10 cellular contexts compared by ENCODE assay signal in the genomic region with DNA sequence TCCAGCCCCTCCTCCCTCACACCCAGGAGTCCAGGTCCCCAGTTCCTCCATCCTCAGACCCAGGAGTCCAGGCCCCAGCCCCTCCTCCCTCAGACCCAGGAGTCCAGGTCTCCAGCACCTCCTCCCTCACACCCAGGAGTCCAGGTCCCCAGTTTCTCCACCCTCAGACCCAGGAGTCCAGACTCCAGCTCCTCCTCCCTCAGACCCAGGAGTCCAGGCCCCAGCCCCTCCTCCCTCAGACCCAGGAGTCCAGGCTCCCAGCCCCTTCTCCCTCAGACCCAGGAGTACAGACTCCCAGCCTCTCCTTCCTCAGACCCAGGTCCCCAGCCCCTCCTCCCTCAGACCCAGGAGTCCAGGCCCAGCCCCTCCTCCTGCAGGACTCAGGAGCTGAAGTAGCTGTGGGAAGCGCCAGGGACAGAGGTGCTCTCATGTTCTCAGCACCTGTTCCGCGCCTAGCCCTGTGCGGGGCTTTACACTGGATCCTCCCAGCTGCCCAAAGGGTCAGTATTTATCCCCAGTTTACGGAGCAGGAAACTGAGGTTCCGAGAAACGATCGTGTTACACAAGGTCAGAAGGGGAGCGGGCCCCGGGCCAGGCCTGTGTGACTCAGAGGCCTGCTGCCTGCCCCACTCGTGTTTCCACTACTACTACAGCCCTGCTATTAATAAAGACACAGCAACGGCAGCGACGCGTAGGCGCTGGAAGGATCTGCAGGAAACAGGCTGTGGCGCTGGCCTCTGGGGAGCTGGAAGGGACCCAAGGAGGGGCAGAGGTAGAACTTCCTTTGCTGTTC. TPM values are rescaled to one million over a fixed set of nuclear protein-coding genes. Genes with fewer than 3 reads are reported as not detected.
DNase-seq lines count a peak whose midpoint lies in the region; ATAC-seq and TF ChIP-seq lines count a peak whose summit lies in the region.
"Had no signal": no experiment of that assay in that cellular context is flagged by ENCODE, and none has a peak within 500 bp of the region (broad histone marks: within the 10 kb centered on the region; RNA-seq: fewer than 3 reads in every experiment).

No MANE protein-coding gene starts in this region.

- no peak overlapping the region for H2AFZ ChIP-seq in ACC112 (ENCODE audit: low read length, unreplicated experiment)

- H3K27ac ChIP-seq in ACC112 (ENCODE audit: low read depth, low read length) = peak overlapping the region; percentile 70

- no peaks in the 10 kb centered on the region for H3K79me2 ChIP-seq in ACC112 (ENCODE audit: control insufficient read depth, insufficient read depth, low read length, unreplicated experiment)

- TF ChIP-seq CTCF in mucosa of descending colon (IDR thresholded peaks at IDR 0.05) = no peak

- ATAC-seq in mucosa of descending colon = peak; percentile 16
- no peak for ATAC-seq in activated CD4-positive, CD25-positive, alpha-beta regulatory T cell treated with anti-CD3 and anti-CD28 coated beads, Interleukin-2, amount 50 U/mL, for 24 hours
- ATAC-seq: T-helper 17 cell had no signal

- no peaks in the 10 kb centered on the region for H3K36me3 ChIP-seq in ACC112 (ENCODE audit: insufficient read depth, low read length)
- no peaks in the 10 kb centered on the region for H3K36me3 ChIP-seq in mucosa of descending colon (ENCODE audit: low read depth)

- no peaks in the 10 kb centered on the region for H3K9me3 ChIP-seq in mucosa of descending colon

- peak; percentile 81 for DNase-seq in KG1 (lab: John Stamatoyannopoulos, UW)
- peak; percentile 97 to 98 for DNase-seq in dermis microvascular lymphatic vessel endothelial cell (ENCODE audit: low read depth in 2 of 2)
- peak in 2 of 3 donors; percentile 49 to 51 for DNase-seq in mucosa of descending colon
- no peak for DNase-seq in NCI-H146 (lab: John Stamatoyannopoulos, UW)
- DNase-seq in NCI-H2227 (lab: John Stamatoyannopoulos, UW; ENCODE audit: unreplicated experiment) = no peak
- DNase-seq in activated CD8-positive, alpha-beta memory T cell treated with anti-CD3 and anti-CD28 coated beads, Interleukin-2, amount 50 U/mL, for 4 hours = no peak
- DNase-seq: DMS 273 treated with DMSO at 0.1 percent for 48 hours, T-helper 17 cell had no signal

- H3K4me3 ChIP-seq in ACC112 (ENCODE audit: low read depth, low read length) (no peak overlapping the region), mucosa of descending colon (no peak overlapping the region)

- H3K4me1 ChIP-seq in ACC112 (ENCODE audit: control insufficient read depth, insufficient read depth, low read length, unreplicated experiment) = peaks cover 21% of the 10 kb centered on the region
- peaks cover 2% of the 10 kb centered on the region for H3K4me1 ChIP-seq in mucosa of descending colon (ENCODE audit: low read depth)

- intact Hi-C loops in mucosa of descending colon (cut with DNase I, micrococcal nuclease) = no loop called here

- H3K27me3 ChIP-seq in ACC112 (ENCODE audit: insufficient read depth, low read length) = no peaks in the 10 kb centered on the region

RNA-seq across cellular contexts. Expression of gene SBK3, which starts 1.7 kb away (rescaled TPM):
- total RNA-seq in dermis microvascular lymphatic vessel endothelial cell (0.13 and 0.26 TPM in 2 replicates), mucosa of descending colon (under 1 TPM in 2 of 3 donors, not detected in 1; 0.34 to 0.54 TPM)
- total RNA-seq: T-helper 17 cell had no signal

RNA-seq across cellular contexts. Expression of gene SBK2, which starts 10.1 kb away (rescaled TPM):
- total RNA-seq in dermis microvascular lymphatic vessel endothelial cell (not detected in 2 replicates), mucosa of descending colon (not detected)
- total RNA-seq: T-helper 17 cell had no signal

RNA-seq across cellular contexts. Expression of gene ZNF579, which starts 33.6 kb away (rescaled TPM):
- 1.9 and 3.5 TPM in 2 replicates for total RNA-seq in dermis microvascular lymphatic vessel endothelial cell
- 10 to 100 TPM in 1 of 3 donors, 1 to 10 TPM in 2; 6.2 to 13.6 (median 7.2) TPM for total RNA-seq in mucosa of descending colon

RNA-seq across cellular contexts. Expression of gene FIZ1, which starts 52.3 kb away (rescaled TPM):
- total RNA-seq in dermis microvascular lymphatic vessel endothelial cell (2.6 and 3.3 TPM in 2 replicates), mucosa of descending colon (10 to 100 TPM; 15.7 to 20.3 (median 20.0) TPM)

RNA-seq across cellular contexts. Expression of gene ZNF524, which starts 53.1 kb away (rescaled TPM):
- total RNA-seq in dermis microvascular lymphatic vessel endothelial cell (6.9 and 11.9 TPM in 2 replicates), mucosa of descending colon (10 to 100 TPM; 25.5 to 27.1 (median 26.5) TPM)

Comparison
In these comparisons a context has a peak if more than half of its experiments do, and no peak if none do; other contexts are left out.
1. DNase-seq: peak in KG1 (single experiment), dermis microvascular lymphatic vessel endothelial cell (2 of 2) and mucosa of descending colon (2 of 3); none in NCI-H146 (single experiment), NCI-H2227 (single experiment) and activated CD8-positive, alpha-beta memory T cell treated with anti-CD3 and anti-CD28 coated beads, Interleukin-2, amount 50 U/mL, for 4 hours (single experiment).